ENCODE assay signal across 8 cellular contexts in the genomic region with DNA sequence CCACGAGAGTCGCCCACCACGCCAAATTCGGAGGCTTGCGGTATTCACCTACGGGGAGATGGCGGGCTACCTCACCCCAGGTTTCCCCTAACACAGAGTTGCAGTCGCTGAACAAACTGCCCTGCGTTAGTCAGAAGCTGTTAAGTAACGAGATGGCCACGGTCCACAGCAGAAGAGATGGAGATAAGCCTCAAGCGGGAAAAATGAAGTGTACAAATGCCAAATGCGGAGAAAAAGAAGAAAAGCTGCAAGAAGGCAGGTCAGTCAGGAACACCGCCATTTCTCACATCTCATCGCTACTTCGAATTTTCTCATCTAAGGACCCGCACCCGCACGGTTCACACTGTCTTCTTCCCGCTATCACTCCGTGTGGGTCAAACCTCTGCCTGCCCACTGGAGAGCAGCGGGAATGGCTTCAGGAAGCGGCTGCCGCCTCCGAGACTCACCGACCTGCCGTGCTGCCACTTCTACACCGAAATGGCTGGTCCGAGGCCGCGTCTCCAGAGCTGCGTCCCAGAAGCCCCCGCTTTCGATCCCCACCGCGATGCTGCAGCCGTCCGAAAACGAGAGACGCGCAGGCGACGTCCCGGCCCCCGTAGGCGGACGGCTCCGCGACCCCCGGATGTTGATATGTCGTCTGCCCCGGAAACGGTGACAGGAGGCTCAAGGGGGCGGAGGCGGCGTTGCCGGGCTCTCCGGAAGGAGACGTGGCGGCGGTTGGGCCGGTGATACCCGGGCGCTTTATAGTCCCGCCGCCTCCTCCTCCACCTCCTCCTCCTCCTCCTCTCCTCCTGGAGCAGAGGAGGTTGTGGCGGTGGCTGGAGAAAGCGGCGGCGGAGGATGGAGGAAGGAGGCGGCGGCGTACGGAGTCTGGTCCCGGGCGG. TPM values are rescaled to one million over a fixed set of nuclear protein-coding genes. Genes with fewer than 3 reads are reported as not detected.
DNase-seq lines count a peak whose midpoint lies in the region; ATAC-seq and TF ChIP-seq lines count a peak whose summit lies in the region.

A gene with protein sequence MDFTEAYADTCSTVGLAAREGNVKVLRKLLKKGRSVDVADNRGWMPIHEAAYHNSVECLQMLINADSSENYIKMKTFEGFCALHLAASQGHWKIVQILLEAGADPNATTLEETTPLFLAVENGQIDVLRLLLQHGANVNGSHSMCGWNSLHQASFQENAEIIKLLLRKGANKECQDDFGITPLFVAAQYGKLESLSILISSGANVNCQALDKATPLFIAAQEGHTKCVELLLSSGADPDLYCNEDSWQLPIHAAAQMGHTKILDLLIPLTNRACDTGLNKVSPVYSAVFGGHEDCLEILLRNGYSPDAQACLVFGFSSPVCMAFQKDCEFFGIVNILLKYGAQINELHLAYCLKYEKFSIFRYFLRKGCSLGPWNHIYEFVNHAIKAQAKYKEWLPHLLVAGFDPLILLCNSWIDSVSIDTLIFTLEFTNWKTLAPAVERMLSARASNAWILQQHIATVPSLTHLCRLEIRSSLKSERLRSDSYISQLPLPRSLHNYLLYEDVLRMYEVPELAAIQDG (minus strand): TSS at position 583 of the 884 bp plus-strand sequence. CDS start 21,381 bp downstream, outside the sequence.
A gene with protein sequence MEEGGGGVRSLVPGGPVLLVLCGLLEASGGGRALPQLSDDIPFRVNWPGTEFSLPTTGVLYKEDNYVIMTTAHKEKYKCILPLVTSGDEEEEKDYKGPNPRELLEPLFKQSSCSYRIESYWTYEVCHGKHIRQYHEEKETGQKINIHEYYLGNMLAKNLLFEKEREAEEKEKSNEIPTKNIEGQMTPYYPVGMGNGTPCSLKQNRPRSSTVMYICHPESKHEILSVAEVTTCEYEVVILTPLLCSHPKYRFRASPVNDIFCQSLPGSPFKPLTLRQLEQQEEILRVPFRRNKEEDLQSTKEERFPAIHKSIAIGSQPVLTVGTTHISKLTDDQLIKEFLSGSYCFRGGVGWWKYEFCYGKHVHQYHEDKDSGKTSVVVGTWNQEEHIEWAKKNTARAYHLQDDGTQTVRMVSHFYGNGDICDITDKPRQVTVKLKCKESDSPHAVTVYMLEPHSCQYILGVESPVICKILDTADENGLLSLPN (plus strand): TSS at position 674 of the 884 bp plus-strand sequence. CDS start 167 bp downstream, at position 841.

- no peaks in the 10 kb centered on the region for H3K27me3 ChIP-seq in upper lobe of right lung

- DNase-seq in GM13977 (ENCODE audit: low spot score) (peak; percentile 90), NCI-H146 treated with DMSO at 0.1 percent for 48 hours (lab: John Stamatoyannopoulos, UW; ENCODE audit: unreplicated experiment) (peak; percentile 77), amniotic epithelial cell (ENCODE audit: low read depth) (peak; percentile 79), left cardiac atrium (peak; percentile 93), progenitor cell of endocrine pancreas (ENCODE audit: low spot score, unreplicated experiment) (peak; percentile 80), upper lobe of right lung (peak; percentile 96)

- H3K4me3 ChIP-seq in upper lobe of right lung: peak within 1 kb of the TSS; percentile 89

- H3K27me3 Mint-ChIP-seq in progenitor cell of endocrine pancreas: no peaks in the 10 kb centered on the region

- intact Hi-C loops in T-helper 1 cell treated with Interleukin-12 subunit alpha and Interleukin-12 subunit beta and Interleukin-4 antibody, amounts not matched to agents 30 ng/mL and 1 ng/mL, for 36 hours (cut with micrococcal nuclease): loop anchor here (1.0 to 10.0 kb wide), 14 partner anchors 8 to 1906 kb away; partner anchors contain the start of genes ACYP2, CFAP36, CHAC2 and CLHC1
- intact Hi-C loops in left cardiac atrium (cut with DNase I) (no loop called here), upper lobe of right lung (cut with DNase I) (no loop called here)

- in situ Hi-C loops in GM13977 (cut with MboI; ENCODE audit: low pct_unique_long_range_greater_than_20kb, low sequenced_read_pairs, unreplicated experiment): no loop called here

- ATAC-seq in HG02852 (IDR thresholded peaks at IDR 0.05; ENCODE audit: unreplicated experiment) (peak; percentile 94), left cardiac atrium (peak; percentile 97 to 98), upper lobe of right lung (peak; percentile 97)

- peaks cover 45% of the 10 kb centered on the region for H3K4me1 ChIP-seq in upper lobe of right lung

- H3K9me3 Mint-ChIP-seq in progenitor cell of endocrine pancreas (ENCODE audit: low read depth): no peaks in the 10 kb centered on the region

- no peak for TF ChIP-seq CTCF in GM13977 (IDR thresholded peaks at IDR 0.05; ENCODE audit: extremely low read depth, insufficient read depth, missing control alignments)
- TF ChIP-seq CTCF in progenitor cell of endocrine pancreas (IDR thresholded peaks at IDR 0.05; ENCODE audit: unreplicated experiment): no peak
- TF ChIP-seq CTCF in upper lobe of right lung (IDR thresholded peaks at IDR 0.05): no peak

- peaks cover 25% of the 10 kb centered on the region for H3K4me1 Mint-ChIP-seq in progenitor cell of endocrine pancreas (ENCODE audit: low read depth)

- H3K27ac Mint-ChIP-seq in progenitor cell of endocrine pancreas: peak within 1 kb of the TSS; percentile 99

- H3K4me3 Mint-ChIP-seq in progenitor cell of endocrine pancreas (ENCODE audit: low read depth): peak within 1 kb of the TSS; percentile 91

- H3K36me3 ChIP-seq in upper lobe of right lung: peaks cover 6% of the 10 kb centered on the region

- peaks cover 1% of the 10 kb centered on the region for H3K36me3 Mint-ChIP-seq in progenitor cell of endocrine pancreas (ENCODE audit: insufficient read depth)

- peak within 1 kb of the TSS; percentile 82 for H3K27ac ChIP-seq in upper lobe of right lung

- no peaks in the 10 kb centered on the region for H3K9me3 ChIP-seq in upper lobe of right lung

RNA-seq across cellular contexts. Expression of the first gene that starts in this region (rescaled TPM):
- total RNA-seq in T-helper 1 cell treated with Interleukin-12 subunit alpha and Interleukin-12 subunit beta and Interleukin-4 antibody, amounts not matched to agents 30 ng/mL and 1 ng/mL, for 36 hours: 21.0 and 26.9 TPM in 2 replicates
- total RNA-seq in left cardiac atrium (10 to 100 TPM in 1 of 2 donors, 1 to 10 TPM in 1; 9.6 to 10.8 TPM), progenitor cell of endocrine pancreas (31.3 and 31.4 TPM in 2 replicates), upper lobe of right lung (29.0 TPM)

RNA-seq across cellular contexts. Expression of the second gene that starts in this region (rescaled TPM):
- total RNA-seq in T-helper 1 cell treated with Interleukin-12 subunit alpha and Interleukin-12 subunit beta and Interleukin-4 antibody, amounts not matched to agents 30 ng/mL and 1 ng/mL, for 36 hours: 30.8 and 31.2 TPM in 2 replicates
- total RNA-seq in left cardiac atrium: 10 to 100 TPM; 34.5 to 41.8 TPM
- total RNA-seq in progenitor cell of endocrine pancreas: 36.4 and 37.9 TPM in 2 replicates
- 59.6 TPM for total RNA-seq in upper lobe of right lung

Comparison
In these comparisons a context has a peak if more than half of its experiments do, and no peak if none do; other contexts are left out.
1. Peak in every context shown above with its lines: DNase-seq, ATAC-seq, H3K4me3 ChIP-seq and H3K27ac ChIP-seq.